Comparison of ENCODE assay signal across 1 cellular context in genomic region chr10:87578160-87578559, GRCh38.
TF ChIP-seq lines count a peak whose summit lies in the region.

No MANE protein-coding gene starts in this region.

TF ChIP-seq in H1, 55 proteins besides CTCF, POLR2A, EP300 and RAD21:
- TF ChIP-seq SAP30 (IDR thresholded peaks at IDR 0.05; ENCODE audit: insufficient read depth, insufficient replicate concordance, low read length): no peak
- no peak for TF ChIP-seq SIRT6 (IDR thresholded peaks at IDR 0.05; ENCODE audit: low read length)
- no peak for TF ChIP-seq TCF12 (IDR thresholded peaks at IDR 0.05; ENCODE audit: low read depth, low read length)
- TF ChIP-seq JUND (IDR thresholded peaks at IDR 0.05; ENCODE audit: low read length): no peak
- no peak for TF ChIP-seq SP1 (IDR thresholded peaks at IDR 0.05; ENCODE audit: low read depth, low read length)
- no peak for TF ChIP-seq TEAD4 (IDR thresholded peaks at IDR 0.05; ENCODE audit: low read depth, low read length)
- TF ChIP-seq CBX8 (IDR thresholded peaks at IDR 0.05; ENCODE audit: borderline replicate concordance, low read depth, low read length): no peak
- TF ChIP-seq CEBPB (IDR thresholded peaks at IDR 0.05; ENCODE audit: low read depth, low read length): no peak
- no peak for TF ChIP-seq NANOG (IDR thresholded peaks at IDR 0.05; ENCODE audit: insufficient read depth, low read depth, low read length, poor library complexity, severe bottlenecking)
- TF ChIP-seq TAF1 (IDR thresholded peaks at IDR 0.05; ENCODE audit: low read depth, low read length): no peak
- TF ChIP-seq KDM4A (IDR thresholded peaks at IDR 0.05; ENCODE audit: low read depth, low read length, severe bottlenecking): no peak
